Comparison of ENCODE assay signal across 17 cellular contexts in the genomic region with DNA sequence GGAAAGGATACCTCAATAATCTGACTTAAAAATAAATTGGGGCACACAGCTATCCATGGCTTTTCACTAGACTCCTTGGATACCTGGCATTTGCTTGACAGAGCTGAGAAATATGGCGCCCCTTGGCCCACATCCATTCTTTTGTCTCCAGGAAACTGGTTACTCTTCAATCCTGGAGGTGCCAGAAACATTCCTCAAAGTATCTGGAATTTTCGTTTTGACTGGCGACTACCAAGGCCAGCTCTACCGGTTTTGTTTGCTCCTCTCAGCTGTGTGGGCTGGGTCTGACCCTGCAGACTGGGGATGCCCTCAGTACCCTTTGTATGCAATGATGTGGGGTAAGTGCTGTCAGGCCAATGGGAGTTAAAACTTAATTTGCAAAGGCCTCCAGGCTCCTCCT. TPM values are rescaled to one million over a fixed set of nuclear protein-coding genes. Genes with fewer than 3 reads are reported as not detected.
DNase-seq lines count a peak whose midpoint lies in the region; ATAC-seq, FAIRE-seq and TF ChIP-seq lines count a peak whose summit lies in the region.
"Had no signal": no experiment of that assay in that cellular context is flagged by ENCODE, and none has a peak within 500 bp of the region (broad histone marks: within the 10 kb centered on the region; RNA-seq: fewer than 3 reads in every experiment).

No MANE protein-coding gene starts in this region.

- H3K4me1 ChIP-seq in GM23338 (ENCODE audit: insufficient read depth) (peaks cover 4% of the 10 kb centered on the region; the same call in 1 of the 2 replicates), body of pancreas (peaks cover 19% of the 10 kb centered on the region), pancreas (peaks cover 6 to 12% (median 12%) of the 10 kb centered on the region in 3 donors), Peyer's patch (no peaks in the 10 kb centered on the region)

- POLR2A ChIA-PET in GM10248 (lab: Yijun Ruan, JAX): no interaction called here

- CTCF ChIA-PET in GM10248 (lab: Yijun Ruan, JAX): interaction anchor here (1.5 kb wide), 1 partner anchor 28 kb away, joined by 3 read pairs; no protein-coding TSS in a partner anchor

- no peak overlapping the region for H2AFZ ChIP-seq in GM23338

- 8 to 25% methylated on average over 4 of the region's 4 CpGs for WGBS in body of pancreas, 2 donors
- 17 to 18% methylated on average over 4 of the region's 4 CpGs for WGBS in pancreas, 2 donors

- no peak overlapping the region for H3K4me3 ChIP-seq in GM23338
- no peak overlapping the region for H3K4me3 ChIP-seq in body of pancreas
- no peak overlapping the region for H3K4me3 ChIP-seq in pancreas
- H3K4me3 ChIP-seq in Peyer's patch: no peak overlapping the region

- TF ChIP-seq POLR2A in body of pancreas (IDR thresholded peaks at IDR 0.05): no peak
- no peak for TF ChIP-seq POLR2A in Peyer's patch (IDR thresholded peaks at IDR 0.05)

- FAIRE-seq in pancreas (lab: Jason Lieb, UNC): no peak

- H3K9me3 Mint-ChIP-seq in GM23338: peaks cover 14% of the 10 kb centered on the region
- H3K9me3 Mint-ChIP-seq: activated CD4-positive, alpha-beta memory T cell treated with anti-CD3 and anti-CD28 coated beads, Interleukin-2, amount 10 ng/mL, durations not matched to agents 7 days and 5 days; central memory CD8-positive, alpha-beta T cell had no signal

- peaks cover 9% of the 10 kb centered on the region for H4K20me1 ChIP-seq in GM23338 (replicated peaks; ENCODE audit: insufficient read depth)

- H3K27ac ChIP-seq in GM23338 (ENCODE audit: low read depth) (no peak overlapping the region), body of pancreas (peak overlapping the region in 3 of 4 donors; percentile 5 to 53 (median 51)), pancreas (peak overlapping the region in 2 of 4 donors; percentile 25 to 59), Peyer's patch (no peak overlapping the region)
- H3K27ac ChIP-seq: WERI-Rb-1 had no signal

- H3K9me3 ChIP-seq in body of pancreas (no peaks in the 10 kb centered on the region), pancreas (no peaks in the 10 kb centered on the region), Peyer's patch (no peaks in the 10 kb centered on the region)

- ATAC-seq in GM23338 (peak; percentile 91), body of pancreas (peak; percentile 60), pancreas (peak; percentile 73 to 95 (median 84)), GM21786 (IDR thresholded peaks at IDR 0.05; ENCODE audit: unreplicated experiment) (no peak)

- H3K27me3 ChIP-seq in GM23338 (ENCODE audit: insufficient read depth) (no peaks in the 10 kb centered on the region), body of pancreas (no peaks in the 10 kb centered on the region), pancreas (no peaks in the 10 kb centered on the region), Peyer's patch (no peaks in the 10 kb centered on the region)

- no peak overlapping the region for H3K4me2 ChIP-seq in GM23338

- DNase-seq in GM23338 (ENCODE audit: low spot score) (peak; percentile 53), body of pancreas (peak; percentile 41 to 59 (median 55)), iPS DF 19.7 (ENCODE audit: low read depth, low spot score) (peak; percentile 5), pancreas (peak in 4 of 6 donors; percentile 34 to 47 (median 41)), GM10248 (ENCODE audit: extremely low spot score) (no peak), Peyer's patch (no peak), SW480 (ENCODE audit: low spot score) (no peak)
- DNase-seq: activated CD4-positive, alpha-beta memory T cell treated with anti-CD3 and anti-CD28 coated beads, Interleukin-2, amount 10 ng/mL, durations not matched to agents 7 days and 5 days; effector CD4-positive, alpha-beta T cell; NCI-H1436 treated with DMSO at 0.1 percent for 48 hours; NCI-H2171 treated with DMSO at 0.1 percent for 48 hours; stimulated activated CD4-positive, alpha-beta T cell treated with anti-CD3 and anti-CD28 coated beads, Interleukin-12 subunit alpha, Interleukin-12 subunit beta, amount 100 ng/mL, for 4 hours; T-helper 2 cell; WERI-Rb-1 had no signal

- peaks cover 83% of the 10 kb centered on the region for H3K79me2 ChIP-seq in GM23338 (replicated peaks; ENCODE audit: insufficient read depth)

- no peaks in the 10 kb centered on the region for H3F3A ChIP-seq in GM23338 (replicated peaks; ENCODE audit: low read depth)

- intact Hi-C loops in body of pancreas (cut with DNase I): no loop called here
- intact Hi-C loops in pancreas (cut with DNase I): no loop called here

- no peak for TF ChIP-seq CTCF in GM23338 (conservative IDR thresholded peaks at IDR 0.05; ENCODE audit: low read depth in 2 of 2)
- TF ChIP-seq CTCF in body of pancreas (IDR thresholded peaks at IDR 0.05): no peak
- TF ChIP-seq CTCF in pancreas (IDR thresholded peaks at IDR 0.05): no peak
- no peak for TF ChIP-seq CTCF in GM10248 (IDR thresholded peaks at IDR 0.05; ENCODE audit: control extremely low read depth, extremely low read depth, low read depth, missing control alignments)
- TF ChIP-seq CTCF in Peyer's patch (IDR thresholded peaks at IDR 0.05): no peak

- no peak overlapping the region for H3K4me3 Mint-ChIP-seq in GM23338
- H3K4me3 Mint-ChIP-seq: activated CD4-positive, alpha-beta memory T cell treated with anti-CD3 and anti-CD28 coated beads, Interleukin-2, amount 10 ng/mL, durations not matched to agents 7 days and 5 days; central memory CD8-positive, alpha-beta T cell; nephron had no signal

- H3K27me3 Mint-ChIP-seq in GM23338 (ENCODE audit: insufficient read depth, low read depth, poor library complexity): no peaks in the 10 kb centered on the region
- H3K27me3 Mint-ChIP-seq: activated CD4-positive, alpha-beta memory T cell treated with anti-CD3 and anti-CD28 coated beads, Interleukin-2, amount 10 ng/mL, durations not matched to agents 7 days and 5 days; central memory CD8-positive, alpha-beta T cell had no signal

- H3K36me3 ChIP-seq in GM23338 (ENCODE audit: insufficient read depth) (peaks cover 2% of the 10 kb centered on the region; the same call in 1 of the 2 replicates), body of pancreas (replicated peaks in 1 of 2; ENCODE audit: insufficient read depth in 1 of 2, low read depth in 2 of 2) (no peaks in the 10 kb centered on the region), pancreas (no peaks in the 10 kb centered on the region), Peyer's patch (no peaks in the 10 kb centered on the region)

- H3K4me1 Mint-ChIP-seq in GM23338: peaks cover 13% of the 10 kb centered on the region
- H3K4me1 Mint-ChIP-seq: activated CD4-positive, alpha-beta memory T cell treated with anti-CD3 and anti-CD28 coated beads, Interleukin-2, amount 10 ng/mL, durations not matched to agents 7 days and 5 days had no signal

- H3K9me2 ChIP-seq in GM23338 (ENCODE audit: insufficient read depth): no peaks in the 10 kb centered on the region

- H3K36me3 Mint-ChIP-seq in GM23338 (ENCODE audit: low read depth): peaks cover 26% of the 10 kb centered on the region

- no peak overlapping the region for H3K27ac Mint-ChIP-seq in GM23338
- H3K27ac Mint-ChIP-seq: activated CD4-positive, alpha-beta memory T cell treated with anti-CD3 and anti-CD28 coated beads, Interleukin-2, amount 10 ng/mL, durations not matched to agents 7 days and 5 days had no signal

TF ChIP-seq in GM23338, 12 proteins besides CTCF, POLR2A, EP300 and RAD21 (continues in another document):
- TF ChIP-seq NANOG (IDR thresholded peaks at IDR 0.05; ENCODE audit: borderline replicate concordance): no peak

RNA-seq across cellular contexts. Expression of gene KATNBL1, which starts 27.0 kb away (rescaled TPM):
- total RNA-seq in GM23338 (2014; rRNA removed; shearing (Covaris generic)): 60.2 and 68.2 TPM in 2 replicates
- 81.4 and 96.1 TPM in 2 replicates for polyA plus RNA-seq in GM23338 (2016; fragmentation: Nextera tagmentation; extraction: Ambion mirVana)
- 10 to 100 TPM; 45.8 to 50.3 TPM for total RNA-seq in body of pancreas
- 10 to 100 TPM in 4 of 6 donors, 1 to 10 TPM in 2; 9.4 to 24.0 (median 11.4) TPM for total RNA-seq in pancreas
- 10 to 100 TPM; 10.1 to 12.8 TPM for polyA plus RNA-seq in pancreas
- 10 to 100 TPM; 40.6 to 76.7 (median 50.1) TPM for total RNA-seq in Peyer's patch

RNA-seq across cellular contexts. Expression of gene EMC4, which starts 41.9 kb away (rescaled TPM):
- 118 and 151 TPM in 2 replicates for total RNA-seq in GM23338 (2014; rRNA removed; shearing (Covaris generic))
- polyA plus RNA-seq in GM23338 (2016; fragmentation: Nextera tagmentation; extraction: Ambion mirVana) (194 and 211 TPM in 2 replicates), pancreas (10 to 100 TPM; 62.0 to 82.6 TPM)
- total RNA-seq in body of pancreas (10 to 100 TPM; 46.5 to 52.9 TPM), pancreas (10 to 100 TPM; 39.6 to 52.7 (median 41.0) TPM), Peyer's patch (100 to 1,000 TPM in 1 of 4 donors, 10 to 100 TPM in 3; 33.0 to 105 (median 64.0) TPM)

Comparison
In these comparisons a context has a peak if more than half of its experiments do, and no peak if none do; other contexts are left out.
1. DNase-seq: peak in GM23338 (single experiment), body of pancreas (4 of 4), iPS DF 19.7 (single experiment) and pancreas (4 of 6); none in GM10248 (single experiment), Peyer's patch (0 of 3) and SW480 (single experiment).
2. H3K27ac ChIP-seq: peak in body of pancreas (3 of 4); none in GM23338 (single experiment) and Peyer's patch (0 of 4).